ENCODE assay signal across 2 cellular contexts in genomic region chr15:79171320-79172031, GRCh38.
TF ChIP-seq lines count a peak whose summit lies in the region.

No MANE protein-coding gene starts in this region.

TF ChIP-seq in SK-N-SH, 30 proteins besides CTCF, POLR2A, EP300 and RAD21:
- TF ChIP-seq PBX3 (IDR thresholded peaks at IDR 0.05) (no peak), TCF12 (IDR thresholded peaks at IDR 0.05) (no peak), RFX5 (IDR thresholded peaks at IDR 0.05; ENCODE audit: low read length) (no peak), FOXM1 (IDR thresholded peaks at IDR 0.05; ENCODE audit: low read depth) (no peak), NFIC (IDR thresholded peaks at IDR 0.05; ENCODE audit: borderline replicate concordance) (no peak), RCOR1 (IDR thresholded peaks at IDR 0.05; ENCODE audit: low read length) (no peak), MAX (IDR thresholded peaks at IDR 0.05; ENCODE audit: low read depth) (no peak)

TF ChIP-seq in SK-N-SH treated with all-trans-retinoic acid at 6 μM for 48 hours, 23 proteins besides CTCF, POLR2A, EP300 and RAD21:
- TF ChIP-seq TCF4 (CRISPR knock-in tag; IDR thresholded peaks at IDR 0.05; ENCODE audit: borderline replicate concordance) (no peak), OSR1 (CRISPR knock-in tag; IDR thresholded peaks at IDR 0.05) (no peak), ZNF8 (CRISPR knock-in tag; IDR thresholded peaks at IDR 0.05) (no peak), RARB (CRISPR knock-in tag; IDR thresholded peaks at IDR 0.05) (no peak), ARNTL (CRISPR knock-in tag; IDR thresholded peaks at IDR 0.05; ENCODE audit: borderline replicate concordance, low read depth) (no peak), SNAI2 (CRISPR knock-in tag; IDR thresholded peaks at IDR 0.05) (no peak)
